ENCODE assay signal across 1 cellular context in the genomic region with DNA sequence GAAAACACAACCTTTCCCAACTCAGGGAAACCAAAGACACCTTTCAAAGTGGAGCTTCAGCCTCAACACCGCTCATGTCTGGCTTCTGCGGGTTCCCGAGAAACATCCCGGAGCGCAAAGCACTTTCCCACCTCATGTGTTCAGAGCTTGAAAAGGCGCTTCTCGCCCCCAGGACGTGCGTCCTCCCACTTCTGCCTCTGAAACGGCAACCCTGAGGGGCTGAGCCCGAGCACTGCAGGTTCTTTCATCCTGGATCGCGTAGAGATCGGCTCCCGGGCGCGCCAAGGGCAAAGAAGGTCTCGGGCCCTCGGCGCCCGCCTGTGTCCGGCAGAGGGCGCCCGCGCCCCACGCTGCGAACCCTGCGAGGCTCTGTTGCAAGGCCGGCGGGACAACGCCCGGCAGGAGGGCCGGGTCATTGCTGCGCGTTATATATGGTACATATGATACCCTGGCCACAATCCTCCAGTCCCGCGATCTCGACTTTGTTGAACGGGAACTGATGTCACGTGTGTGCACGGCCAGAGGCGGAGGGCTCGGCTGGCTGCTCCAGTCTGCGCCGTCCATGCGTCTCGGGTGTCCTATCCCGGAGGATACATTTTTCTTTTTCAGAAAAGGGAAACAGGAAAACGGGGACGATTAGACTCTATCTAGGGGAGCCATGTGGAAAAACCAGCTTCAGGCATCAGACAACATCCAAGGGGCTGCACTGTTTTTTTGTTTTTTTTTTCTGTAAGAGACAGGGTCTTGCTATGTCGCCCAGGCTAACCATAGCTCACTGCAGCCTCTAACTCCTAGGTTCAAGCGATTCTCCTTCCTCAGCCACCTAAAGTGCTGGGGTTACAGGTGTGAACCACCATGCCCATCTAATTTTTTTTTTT.
A peak's percentile ranks its signal among the peaks of the same experiment; 100 is the strongest.
TF ChIP-seq lines count a peak whose summit lies in the region.

No MANE protein-coding gene starts in this region.

TF ChIP-seq in HepG2, 621 proteins besides CTCF, POLR2A, EP300 and RAD21 (continued from another document and continues in another):
- TF ChIP-seq, protein P1, sequence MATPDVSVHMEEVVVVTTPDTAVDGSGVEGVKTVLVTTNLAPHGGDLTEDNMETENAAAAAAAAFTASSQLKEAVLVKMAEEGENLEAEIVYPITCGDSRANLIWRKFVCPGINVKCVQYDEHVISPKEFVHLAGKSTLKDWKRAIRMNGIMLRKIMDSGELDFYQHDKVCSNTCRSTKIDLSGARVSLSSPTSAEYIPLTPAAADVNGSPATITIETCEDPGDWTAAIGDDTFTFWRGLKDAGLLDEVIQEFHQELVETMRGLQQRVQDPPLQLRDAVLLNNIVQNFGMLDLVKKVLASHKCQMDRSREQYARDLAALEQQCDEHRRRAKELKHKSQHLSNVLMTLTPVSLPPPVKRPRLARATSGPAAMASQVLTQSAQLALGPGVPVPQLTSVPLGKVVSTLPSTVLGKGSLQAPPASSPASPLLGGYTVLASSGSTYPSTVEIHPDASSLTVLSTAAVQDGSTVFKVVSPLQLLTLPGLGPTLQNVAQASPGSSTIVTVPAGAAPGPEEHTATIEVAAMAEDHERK (CRISPR knock-in tag; IDR thresholded peaks at IDR 0.05; ENCODE audit: low read depth), result no peak
- TF ChIP-seq IRX3 (CRISPR knock-in tag; IDR thresholded peaks at IDR 0.05; ENCODE audit: borderline replicate concordance, low read depth) (0 out of 2 replicates have a peak, but pooled peaks have one; percentile 31), ZNF615 (CRISPR knock-in tag; IDR thresholded peaks at IDR 0.05; ENCODE audit: borderline replicate concordance) (no peak; the same call in 1 of the 2 replicates), ZNF326 (CRISPR knock-in tag; IDR thresholded peaks at IDR 0.05; ENCODE audit: borderline replicate concordance) (no peak), ATAD3A (CRISPR knock-in tag; IDR thresholded peaks at IDR 0.05) (no peak), SALL1 (CRISPR knock-in tag; IDR thresholded peaks at IDR 0.05) (peak; percentile 94), ZC3H4 (CRISPR knock-in tag; IDR thresholded peaks at IDR 0.05; ENCODE audit: borderline replicate concordance) (peak; percentile 77; the same call in 1 of the 2 replicates), NCOA5 (CRISPR knock-in tag; IDR thresholded peaks at IDR 0.05) (no peak), ZNF264 (CRISPR knock-in tag; IDR thresholded peaks at IDR 0.05) (peak; percentile 58; the same call in 1 of the 2 replicates), KLF6 (CRISPR knock-in tag; IDR thresholded peaks at IDR 0.05) (peak; percentile 80; the same call in 1 of the 2 replicates), HES4 (CRISPR knock-in tag; IDR thresholded peaks at IDR 0.05; ENCODE audit: borderline replicate concordance) (0 out of 2 replicates have a peak, but pooled peaks have one; percentile 72), MBNL3 (CRISPR knock-in tag; conservative IDR thresholded peaks at IDR 0.05) (no peak), ZKSCAN8 (CRISPR knock-in tag; IDR thresholded peaks at IDR 0.05; ENCODE audit: borderline replicate concordance) (peak; percentile 51; the same call in 1 of the 2 replicates), NR2C2 (CRISPR knock-in tag; IDR thresholded peaks at IDR 0.05; ENCODE audit: borderline replicate concordance) (peak; percentile 56; the same call in 1 of the 2 replicates), CBX5 (CRISPR knock-in tag; IDR thresholded peaks at IDR 0.05; ENCODE audit: borderline replicate concordance) (peak; percentile 93; the same call in 1 of the 2 replicates), ZNF224 (CRISPR knock-in tag; IDR thresholded peaks at IDR 0.05) (peak; percentile 67; the same call in 1 of the 2 replicates), MIER3 (CRISPR knock-in tag; IDR thresholded peaks at IDR 0.05; ENCODE audit: borderline replicate concordance) (peak; percentile 69; the same call in 1 of the 2 replicates), ARID2 (CRISPR knock-in tag; IDR thresholded peaks at IDR 0.05; ENCODE audit: borderline replicate concordance) (no peak), ZNF557 (CRISPR knock-in tag; IDR thresholded peaks at IDR 0.05) (peak; percentile 91), ZMYM3 (CRISPR knock-in tag; IDR thresholded peaks at IDR 0.05) (peak; percentile 33; the same call in 1 of the 2 replicates), ZFP36L1 (CRISPR knock-in tag; IDR thresholded peaks at IDR 0.05) (no peak), BHLHE40 (IDR thresholded peaks at IDR 0.05; ENCODE audit: low read length) (peak; percentile 61), MAFF (IDR thresholded peaks at IDR 0.05; ENCODE audit: low read depth, low read length) (no peak), ZNF331 (CRISPR knock-in tag; IDR thresholded peaks at IDR 0.05) (peak; percentile 93; the same call in 1 of the 2 replicates), ZNF562 (CRISPR knock-in tag; IDR thresholded peaks at IDR 0.05; ENCODE audit: borderline replicate concordance) (no peak), RFX3 (CRISPR knock-in tag; IDR thresholded peaks at IDR 0.05) (no peak; the same call in 1 of the 2 replicates), SNAI1 (CRISPR knock-in tag; IDR thresholded peaks at IDR 0.05; ENCODE audit: borderline replicate concordance) (peak; percentile 83; the same call in 1 of the 2 replicates), MED8 (CRISPR knock-in tag; IDR thresholded peaks at IDR 0.05; ENCODE audit: insufficient replicate concordance) (peak; percentile 68), ZNF616 (CRISPR knock-in tag; IDR thresholded peaks at IDR 0.05; ENCODE audit: low read depth) (peak; percentile 41; the same call in 1 of the 2 replicates), ZNF567 (CRISPR knock-in tag; IDR thresholded peaks at IDR 0.05; ENCODE audit: borderline replicate concordance) (peak; percentile 74), ZBTB1 (CRISPR knock-in tag; IDR thresholded peaks at IDR 0.05; ENCODE audit: borderline replicate concordance) (no peak), HCFC1 (IDR thresholded peaks at IDR 0.05; ENCODE audit: low read depth, low read length) (no peak), ZNF775 (CRISPR knock-in tag; IDR thresholded peaks at IDR 0.05; ENCODE audit: borderline replicate concordance) (0 out of 2 replicates have a peak, but pooled peaks have one; percentile 61), ZNF772 (CRISPR knock-in tag; IDR thresholded peaks at IDR 0.05) (0 out of 2 replicates have a peak, but pooled peaks have one; percentile 40), KLF13 (CRISPR knock-in tag; IDR thresholded peaks at IDR 0.05) (peak; percentile 81; the same call in 1 of the 2 replicates)
- TF ChIP-seq, protein P2, sequence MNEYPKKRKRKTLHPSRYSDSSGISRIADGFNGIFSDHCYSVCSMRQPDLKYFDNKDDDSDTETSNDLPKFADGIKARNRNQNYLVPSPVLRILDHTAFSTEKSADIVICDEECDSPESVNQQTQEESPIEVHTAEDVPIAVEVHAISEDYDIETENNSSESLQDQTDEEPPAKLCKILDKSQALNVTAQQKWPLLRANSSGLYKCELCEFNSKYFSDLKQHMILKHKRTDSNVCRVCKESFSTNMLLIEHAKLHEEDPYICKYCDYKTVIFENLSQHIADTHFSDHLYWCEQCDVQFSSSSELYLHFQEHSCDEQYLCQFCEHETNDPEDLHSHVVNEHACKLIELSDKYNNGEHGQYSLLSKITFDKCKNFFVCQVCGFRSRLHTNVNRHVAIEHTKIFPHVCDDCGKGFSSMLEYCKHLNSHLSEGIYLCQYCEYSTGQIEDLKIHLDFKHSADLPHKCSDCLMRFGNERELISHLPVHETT (CRISPR knock-in tag; conservative IDR thresholded peaks at IDR 0.05), result peak; percentile 74; the same call in 1 of the 2 replicates
- TF ChIP-seq, protein P3, sequence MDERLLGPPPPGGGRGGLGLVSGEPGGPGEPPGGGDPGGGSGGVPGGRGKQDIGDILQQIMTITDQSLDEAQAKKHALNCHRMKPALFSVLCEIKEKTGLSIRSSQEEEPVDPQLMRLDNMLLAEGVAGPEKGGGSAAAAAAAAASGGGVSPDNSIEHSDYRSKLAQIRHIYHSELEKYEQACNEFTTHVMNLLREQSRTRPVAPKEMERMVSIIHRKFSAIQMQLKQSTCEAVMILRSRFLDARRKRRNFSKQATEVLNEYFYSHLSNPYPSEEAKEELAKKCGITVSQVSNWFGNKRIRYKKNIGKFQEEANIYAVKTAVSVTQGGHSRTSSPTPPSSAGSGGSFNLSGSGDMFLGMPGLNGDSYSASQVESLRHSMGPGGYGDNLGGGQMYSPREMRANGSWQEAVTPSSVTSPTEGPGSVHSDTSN (CRISPR knock-in tag; IDR thresholded peaks at IDR 0.05), result no peak
- TF ChIP-seq, protein P4, sequence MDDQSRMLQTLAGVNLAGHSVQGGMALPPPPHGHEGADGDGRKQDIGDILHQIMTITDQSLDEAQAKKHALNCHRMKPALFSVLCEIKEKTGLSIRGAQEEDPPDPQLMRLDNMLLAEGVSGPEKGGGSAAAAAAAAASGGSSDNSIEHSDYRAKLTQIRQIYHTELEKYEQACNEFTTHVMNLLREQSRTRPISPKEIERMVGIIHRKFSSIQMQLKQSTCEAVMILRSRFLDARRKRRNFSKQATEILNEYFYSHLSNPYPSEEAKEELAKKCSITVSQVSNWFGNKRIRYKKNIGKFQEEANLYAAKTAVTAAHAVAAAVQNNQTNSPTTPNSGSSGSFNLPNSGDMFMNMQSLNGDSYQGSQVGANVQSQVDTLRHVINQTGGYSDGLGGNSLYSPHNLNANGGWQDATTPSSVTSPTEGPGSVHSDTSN (CRISPR knock-in tag; IDR thresholded peaks at IDR 0.05; ENCODE audit: borderline replicate concordance), result no peak
- TF ChIP-seq, protein P5, sequence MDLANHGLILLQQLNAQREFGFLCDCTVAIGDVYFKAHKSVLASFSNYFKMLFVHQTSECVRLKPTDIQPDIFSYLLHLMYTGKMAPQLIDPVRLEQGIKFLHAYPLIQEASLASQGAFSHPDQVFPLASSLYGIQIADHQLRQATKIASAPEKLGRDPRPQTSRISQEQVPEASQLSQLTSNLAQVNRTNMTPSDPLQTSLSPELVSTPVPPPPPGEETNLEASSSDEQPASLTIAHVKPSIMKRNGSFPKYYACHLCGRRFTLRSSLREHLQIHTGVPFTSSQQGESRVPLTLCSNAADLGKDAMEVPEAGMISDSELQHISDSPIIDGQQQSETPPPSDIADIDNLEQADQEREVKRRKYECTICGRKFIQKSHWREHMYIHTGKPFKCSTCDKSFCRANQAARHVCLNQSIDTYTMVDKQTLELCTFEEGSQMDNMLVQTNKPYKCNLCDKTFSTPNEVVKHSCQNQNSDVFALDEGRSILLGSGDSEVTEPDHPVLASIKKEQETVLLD (CRISPR knock-in tag; IDR thresholded peaks at IDR 0.05; ENCODE audit: low read depth), result no peak
- TF ChIP-seq, protein P6, sequence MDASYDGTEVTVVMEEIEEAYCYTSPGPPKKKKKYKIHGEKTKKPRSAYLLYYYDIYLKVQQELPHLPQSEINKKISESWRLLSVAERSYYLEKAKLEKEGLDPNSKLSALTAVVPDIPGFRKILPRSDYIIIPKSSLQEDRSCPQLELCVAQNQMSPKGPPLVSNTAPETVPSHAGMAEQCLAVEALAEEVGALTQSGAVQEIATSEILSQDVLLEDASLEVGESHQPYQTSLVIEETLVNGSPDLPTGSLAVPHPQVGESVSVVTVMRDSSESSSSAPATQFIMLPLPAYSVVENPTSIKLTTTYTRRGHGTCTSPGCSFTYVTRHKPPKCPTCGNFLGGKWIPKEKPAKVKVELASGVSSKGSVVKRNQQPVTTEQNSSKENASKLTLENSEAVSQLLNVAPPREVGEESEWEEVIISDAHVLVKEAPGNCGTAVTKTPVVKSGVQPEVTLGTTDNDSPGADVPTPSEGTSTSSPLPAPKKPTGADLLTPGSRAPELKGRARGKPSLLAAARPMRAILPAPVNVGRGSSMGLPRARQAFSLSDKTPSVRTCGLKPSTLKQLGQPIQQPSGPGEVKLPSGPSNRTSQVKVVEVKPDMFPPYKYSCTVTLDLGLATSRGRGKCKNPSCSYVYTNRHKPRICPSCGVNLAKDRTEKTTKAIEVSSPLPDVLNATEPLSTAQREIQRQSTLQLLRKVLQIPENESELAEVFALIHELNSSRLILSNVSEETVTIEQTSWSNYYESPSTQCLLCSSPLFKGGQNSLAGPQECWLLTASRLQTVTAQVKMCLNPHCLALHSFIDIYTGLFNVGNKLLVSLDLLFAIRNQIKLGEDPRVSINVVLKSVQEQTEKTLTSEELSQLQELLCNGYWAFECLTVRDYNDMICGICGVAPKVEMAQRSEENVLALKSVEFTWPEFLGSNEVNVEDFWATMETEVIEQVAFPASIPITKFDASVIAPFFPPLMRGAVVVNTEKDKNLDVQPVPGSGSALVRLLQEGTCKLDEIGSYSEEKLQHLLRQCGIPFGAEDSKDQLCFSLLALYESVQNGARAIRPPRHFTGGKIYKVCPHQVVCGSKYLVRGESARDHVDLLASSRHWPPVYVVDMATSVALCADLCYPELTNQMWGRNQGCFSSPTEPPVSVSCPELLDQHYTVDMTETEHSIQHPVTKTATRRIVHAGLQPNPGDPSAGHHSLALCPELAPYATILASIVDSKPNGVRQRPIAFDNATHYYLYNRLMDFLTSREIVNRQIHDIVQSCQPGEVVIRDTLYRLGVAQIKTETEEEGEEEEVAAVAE (CRISPR knock-in tag; IDR thresholded peaks at IDR 0.05; ENCODE audit: borderline replicate concordance), result no peak; the same call in 1 of the 2 replicates
- TF ChIP-seq, protein P7, sequence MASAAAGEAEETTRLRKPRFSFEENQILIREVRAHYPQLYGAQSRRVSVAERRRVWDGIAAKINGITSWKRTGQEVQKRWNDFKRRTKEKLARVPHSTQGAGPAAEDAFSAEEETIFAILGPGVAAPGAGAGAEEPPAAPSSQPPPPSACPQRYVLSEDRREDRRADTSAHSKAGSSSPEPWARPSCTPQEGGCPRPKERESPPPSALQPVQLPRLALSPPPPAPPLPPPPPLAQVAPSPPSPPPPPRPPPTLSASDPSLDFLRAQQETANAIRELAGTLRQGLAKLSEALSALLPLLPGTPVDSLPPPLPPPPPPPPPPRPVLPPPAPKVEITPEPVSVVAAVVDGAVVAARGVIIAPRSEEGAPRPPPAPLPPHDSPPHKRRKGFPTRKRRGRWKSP (CRISPR knock-in tag; IDR thresholded peaks at IDR 0.05), result peak; percentile 96
- TF ChIP-seq, protein P8, sequence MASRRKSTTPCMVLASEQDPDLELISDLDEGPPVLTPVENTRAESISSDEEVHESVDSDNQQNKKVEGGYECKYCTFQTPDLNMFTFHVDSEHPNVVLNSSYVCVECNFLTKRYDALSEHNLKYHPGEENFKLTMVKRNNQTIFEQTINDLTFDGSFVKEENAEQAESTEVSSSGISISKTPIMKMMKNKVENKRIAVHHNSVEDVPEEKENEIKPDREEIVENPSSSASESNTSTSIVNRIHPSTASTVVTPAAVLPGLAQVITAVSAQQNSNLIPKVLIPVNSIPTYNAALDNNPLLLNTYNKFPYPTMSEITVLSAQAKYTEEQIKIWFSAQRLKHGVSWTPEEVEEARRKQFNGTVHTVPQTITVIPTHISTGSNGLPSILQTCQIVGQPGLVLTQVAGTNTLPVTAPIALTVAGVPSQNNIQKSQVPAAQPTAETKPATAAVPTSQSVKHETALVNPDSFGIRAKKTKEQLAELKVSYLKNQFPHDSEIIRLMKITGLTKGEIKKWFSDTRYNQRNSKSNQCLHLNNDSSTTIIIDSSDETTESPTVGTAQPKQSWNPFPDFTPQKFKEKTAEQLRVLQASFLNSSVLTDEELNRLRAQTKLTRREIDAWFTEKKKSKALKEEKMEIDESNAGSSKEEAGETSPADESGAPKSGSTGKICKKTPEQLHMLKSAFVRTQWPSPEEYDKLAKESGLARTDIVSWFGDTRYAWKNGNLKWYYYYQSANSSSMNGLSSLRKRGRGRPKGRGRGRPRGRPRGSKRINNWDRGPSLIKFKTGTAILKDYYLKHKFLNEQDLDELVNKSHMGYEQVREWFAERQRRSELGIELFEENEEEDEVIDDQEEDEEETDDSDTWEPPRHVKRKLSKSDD (CRISPR knock-in tag; IDR thresholded peaks at IDR 0.05; ENCODE audit: low read depth), result no peak
